27 cellular contexts compared by ENCODE assay signal in genomic region chr11:54558407-54558806, GRCh38. TPM values are rescaled to one million over a fixed set of nuclear protein-coding genes. Genes with fewer than 3 reads are reported as not detected.
"Had no signal": no experiment of that assay in that cellular context is flagged by ENCODE, and none has a peak within 500 bp of the region (broad histone marks: within the 10 kb centered on the region; RNA-seq: fewer than 3 reads in every experiment).

No MANE protein-coding gene starts in this region.

- DNase-seq: activated CD4-positive, alpha-beta memory T cell treated with anti-CD3 and anti-CD28 coated beads for 36 hours; activated CD4-positive, alpha-beta T cell treated with anti-CD3 and anti-CD28 coated beads, Interleukin-2, amount 10 ng/mL, durations not matched to agents 7 days and 5 days; activated CD4-positive, CD25-positive, alpha-beta regulatory T cell; activated CD8-positive, alpha-beta memory T cell treated with anti-CD3 and anti-CD28 coated beads for 24 hours; activated effector memory CD4-positive, alpha-beta T cell treated with anti-CD3 and anti-CD28 coated beads, Interleukin-2, amount 50 U/mL, for 16 hours; activated naive CD4-positive, alpha-beta T cell treated with anti-CD3 and anti-CD28 coated beads for 36 hours; activated T-cell treated with anti-CD3 and anti-CD28 coated beads, Interleukin-2, amount 50 U/mL, for 4 hours; amygdala; cerebellar nuclear complex; colonic mucosa; Kasumi-1; NCI-H1048; NCI-H1930; NCI-H2107; NCI-H345; NCI-H510A; NCI-H526 treated with DMSO at 0.1 percent for 48 hours; NCI-H82; NK-92 treated with Interleukin-12 subunit alpha and Interleukin-12 subunit beta, amount 100 ng/mL, for 24 hours; SHP77; T-helper 9 cell had no signal

- H3K9me3 ChIP-seq: colonic mucosa, SJSA1 had no signal

- H3K27me3 ChIP-seq: colonic mucosa, SJSA1 had no signal

- FAIRE-seq: RCC 7860, TTC549 had no signal

- H3K4me1 ChIP-seq: colonic mucosa, SJSA1 had no signal

- H3K4me3 ChIP-seq: colonic mucosa, SJSA1 had no signal

- H3K27ac ChIP-seq: colonic mucosa, SJSA1, VCaP had no signal

- H3K36me3 ChIP-seq: colonic mucosa, SJSA1 had no signal

- ATAC-seq: activated T-cell treated with anti-CD3 and anti-CD28 coated beads, Interleukin-2, amount 50 U/mL, for 4 hours; PC-3 had no signal

RNA-seq across cellular contexts. Expression of gene OR4C46, which starts 45.4 kb away (rescaled TPM):
- total RNA-seq: activated CD4-positive, alpha-beta memory T cell treated with anti-CD3 and anti-CD28 coated beads for 36 hours; activated CD4-positive, alpha-beta T cell treated with anti-CD3 and anti-CD28 coated beads, Interleukin-2, amount 10 ng/mL, durations not matched to agents 7 days and 5 days; activated naive CD4-positive, alpha-beta T cell treated with anti-CD3 and anti-CD28 coated beads for 36 hours; activated T-cell treated with anti-CD3 and anti-CD28 coated beads, Interleukin-2, amount 50 U/mL, for 4 hours; cardiac septum; colonic mucosa; PC-3; SJSA1 had no signal
